ENCODE assay signal across 9 cellular contexts in genomic region chr10:73889014-73889413, GRCh38. TPM values are rescaled to one million over a fixed set of nuclear protein-coding genes. Genes with fewer than 3 reads are reported as not detected.
DNase-seq lines count a peak whose midpoint lies in the region; ATAC-seq, FAIRE-seq and TF ChIP-seq lines count a peak whose summit lies in the region.
"Had no signal": no experiment of that assay in that cellular context is flagged by ENCODE, and none has a peak within 500 bp of the region (broad histone marks: within the 10 kb centered on the region; RNA-seq: fewer than 3 reads in every experiment).

No MANE protein-coding gene starts in this region.

- H3K36me3 Mint-ChIP-seq in naive B cell (no peaks in the 10 kb centered on the region), nephron progenitor cell (ENCODE audit: low read depth) (no peaks in the 10 kb centered on the region)

- H3K36me3 ChIP-seq in bronchial epithelial cell (ENCODE audit: control insufficient read depth, insufficient read depth, low read length) = no peaks in the 10 kb centered on the region

- H3K9me3 Mint-ChIP-seq in naive B cell = no peaks in the 10 kb centered on the region
- H3K9me3 Mint-ChIP-seq in nephron progenitor cell = no peaks in the 10 kb centered on the region

- FAIRE-seq in bronchial epithelial cell (lab: Jason Lieb, UNC) = peak; percentile 97

- no peaks in the 10 kb centered on the region for H3K27me3 ChIP-seq in bronchial epithelial cell (ENCODE audit: control insufficient read depth, insufficient read depth, low read length)

- H3K4me3 ChIP-seq in bronchial epithelial cell (ENCODE audit: low read depth, low read length) = no peak overlapping the region

- ATAC-seq in naive B cell (ENCODE audit: low read depth in 2 of 2) (peak; percentile 69 to 72), GM18517 (IDR thresholded peaks at IDR 0.05; ENCODE audit: unreplicated experiment) (no peak), GM19397 (IDR thresholded peaks at IDR 0.05; ENCODE audit: unreplicated experiment) (no peak)

- H3K4me1 Mint-ChIP-seq in naive B cell = peaks cover 9 to 17% (median 10%) of the 10 kb centered on the region in 3 donors
- peaks cover 26% of the 10 kb centered on the region for H3K4me1 Mint-ChIP-seq in nephron progenitor cell

- TF ChIP-seq CTCF in bronchial epithelial cell (IDR thresholded peaks at IDR 0.05; ENCODE audit: insufficient read depth, low read length, severe bottlenecking) = no peak
- no peak for TF ChIP-seq CTCF in nephron progenitor cell (IDR thresholded peaks at IDR 0.05)

- H3K27ac Mint-ChIP-seq in naive B cell = peak overlapping the region in 3 of 6 donors; percentile 10 to 78 (median 66)
- H3K27ac Mint-ChIP-seq in nephron progenitor cell = no peak overlapping the region

- peak; percentile 52 for DNase-seq in activated CD4-positive, alpha-beta T cell treated with anti-CD3 and anti-CD28 coated beads for 48 hours
- DNase-seq in activated CD4-positive, alpha-beta T cell treated with anti-CD3 and anti-CD28 coated beads, Interleukin-2, amount 50 U/mL, for 4 hours = no peak
- DNase-seq in NCI-H446 treated with DMSO at 0.1 percent for 48 hours (lab: John Stamatoyannopoulos, UW) = peak; percentile 20
- peak; percentile 99 for DNase-seq in bronchial epithelial cell (ENCODE audit: low read depth)
- no peak for DNase-seq in naive B cell
- DNase-seq in nephron progenitor cell = no peak
- DNase-seq: DND-41 had no signal

- H3K27me3 Mint-ChIP-seq in naive B cell = peaks cover 0 to 4% (median 0%) of the 10 kb centered on the region in 3 donors
- peaks cover 4% of the 10 kb centered on the region for H3K27me3 Mint-ChIP-seq in nephron progenitor cell (ENCODE audit: low read depth, poor library complexity)

- H3K4me3 Mint-ChIP-seq in naive B cell (no peak overlapping the region), nephron progenitor cell (no peak overlapping the region)

RNA-seq across cellular contexts. Expression of gene CAMK2G, which starts 14.7 kb away (rescaled TPM):
- total RNA-seq in bronchial epithelial cell = 13.4 and 16.5 TPM in 2 replicates
- 1 to 10 TPM; 1.7 to 5.1 (median 3.6) TPM for polyA plus RNA-seq in naive B cell (ENCODE audit: low read depth in 6 of 6)

RNA-seq across cellular contexts. Expression of gene PLAU, which starts 21.9 kb away (rescaled TPM):
- total RNA-seq in bronchial epithelial cell = 26.3 and 30.0 TPM in 2 replicates
- under 1 TPM in 1 of 6 donors, not detected in 5; 0.12 TPM for polyA plus RNA-seq in naive B cell (ENCODE audit: low read depth in 6 of 6)

Comparison
In these comparisons a context has a peak if more than half of its experiments do, and no peak if none do; other contexts are left out.
1. DNase-seq: peak in activated CD4-positive, alpha-beta T cell treated with anti-CD3 and anti-CD28 coated beads for 48 hours (single experiment), NCI-H446 treated with DMSO at 0.1 percent for 48 hours (single experiment) and bronchial epithelial cell (single experiment); none in activated CD4-positive, alpha-beta T cell treated with anti-CD3 and anti-CD28 coated beads, Interleukin-2, amount 50 U/mL, for 4 hours (0 of 2), naive B cell (single experiment) and nephron progenitor cell (single experiment).
2. ATAC-seq: peak in naive B cell (2 of 2); none in GM18517 (single experiment) and GM19397 (single experiment).